1 cellular context compared by ENCODE assay signal in the genomic region with DNA sequence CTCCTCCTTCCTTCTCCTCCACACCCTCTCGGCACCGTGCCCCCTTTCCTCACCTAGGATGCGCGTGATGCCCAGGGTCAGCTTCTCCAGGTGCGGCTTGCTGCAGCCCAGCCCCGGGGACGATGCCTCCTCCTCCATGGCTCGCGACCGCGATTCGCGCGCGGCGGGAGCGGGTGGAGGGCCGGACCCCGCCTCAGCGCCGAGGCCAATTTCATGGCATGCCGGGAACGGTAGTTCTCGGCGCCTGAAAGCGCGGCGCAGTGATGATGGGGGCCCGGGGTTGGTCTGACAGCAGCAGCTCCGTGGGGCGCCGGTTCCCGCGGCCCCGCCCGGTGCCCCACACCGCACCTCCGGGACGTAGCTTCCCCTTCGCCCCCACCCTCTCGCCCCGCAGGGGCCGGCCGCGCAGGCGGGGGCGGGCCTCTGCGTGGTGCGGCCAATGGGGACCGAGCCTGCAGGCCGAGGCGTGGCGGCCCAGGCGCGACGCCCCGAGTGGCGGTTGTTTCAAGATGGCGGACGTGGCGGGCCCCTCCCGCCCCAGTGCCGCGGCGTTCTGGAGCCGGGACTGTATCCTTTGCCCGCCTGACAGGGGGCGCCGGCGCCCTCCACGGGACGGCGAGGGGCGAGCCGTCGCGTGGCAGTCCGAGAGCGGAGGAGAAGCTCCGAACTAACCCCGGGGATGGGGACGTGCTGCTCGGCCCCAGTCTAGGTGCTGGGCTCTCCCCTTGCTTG.
A peak's percentile ranks its signal among the peaks of the same experiment; 100 is the strongest.
TF ChIP-seq lines count a peak whose summit lies in the region.

A gene (plus strand): TSS at position 498 of the 732 bp plus-strand sequence. CDS start 12 bp downstream, at position 510.
A gene with protein sequence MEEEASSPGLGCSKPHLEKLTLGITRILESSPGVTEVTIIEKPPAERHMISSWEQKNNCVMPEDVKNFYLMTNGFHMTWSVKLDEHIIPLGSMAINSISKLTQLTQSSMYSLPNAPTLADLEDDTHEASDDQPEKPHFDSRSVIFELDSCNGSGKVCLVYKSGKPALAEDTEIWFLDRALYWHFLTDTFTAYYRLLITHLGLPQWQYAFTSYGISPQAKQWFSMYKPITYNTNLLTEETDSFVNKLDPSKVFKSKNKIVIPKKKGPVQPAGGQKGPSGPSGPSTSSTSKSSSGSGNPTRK (minus strand): TSS at position 373 of the 732 bp plus-strand sequence. CDS start 235 bp downstream, at position 138.

TF ChIP-seq in HepG2, 621 proteins besides CTCF, POLR2A, EP300 and RAD21 (continued from another document and continues in another):
- TF ChIP-seq, protein P1, sequence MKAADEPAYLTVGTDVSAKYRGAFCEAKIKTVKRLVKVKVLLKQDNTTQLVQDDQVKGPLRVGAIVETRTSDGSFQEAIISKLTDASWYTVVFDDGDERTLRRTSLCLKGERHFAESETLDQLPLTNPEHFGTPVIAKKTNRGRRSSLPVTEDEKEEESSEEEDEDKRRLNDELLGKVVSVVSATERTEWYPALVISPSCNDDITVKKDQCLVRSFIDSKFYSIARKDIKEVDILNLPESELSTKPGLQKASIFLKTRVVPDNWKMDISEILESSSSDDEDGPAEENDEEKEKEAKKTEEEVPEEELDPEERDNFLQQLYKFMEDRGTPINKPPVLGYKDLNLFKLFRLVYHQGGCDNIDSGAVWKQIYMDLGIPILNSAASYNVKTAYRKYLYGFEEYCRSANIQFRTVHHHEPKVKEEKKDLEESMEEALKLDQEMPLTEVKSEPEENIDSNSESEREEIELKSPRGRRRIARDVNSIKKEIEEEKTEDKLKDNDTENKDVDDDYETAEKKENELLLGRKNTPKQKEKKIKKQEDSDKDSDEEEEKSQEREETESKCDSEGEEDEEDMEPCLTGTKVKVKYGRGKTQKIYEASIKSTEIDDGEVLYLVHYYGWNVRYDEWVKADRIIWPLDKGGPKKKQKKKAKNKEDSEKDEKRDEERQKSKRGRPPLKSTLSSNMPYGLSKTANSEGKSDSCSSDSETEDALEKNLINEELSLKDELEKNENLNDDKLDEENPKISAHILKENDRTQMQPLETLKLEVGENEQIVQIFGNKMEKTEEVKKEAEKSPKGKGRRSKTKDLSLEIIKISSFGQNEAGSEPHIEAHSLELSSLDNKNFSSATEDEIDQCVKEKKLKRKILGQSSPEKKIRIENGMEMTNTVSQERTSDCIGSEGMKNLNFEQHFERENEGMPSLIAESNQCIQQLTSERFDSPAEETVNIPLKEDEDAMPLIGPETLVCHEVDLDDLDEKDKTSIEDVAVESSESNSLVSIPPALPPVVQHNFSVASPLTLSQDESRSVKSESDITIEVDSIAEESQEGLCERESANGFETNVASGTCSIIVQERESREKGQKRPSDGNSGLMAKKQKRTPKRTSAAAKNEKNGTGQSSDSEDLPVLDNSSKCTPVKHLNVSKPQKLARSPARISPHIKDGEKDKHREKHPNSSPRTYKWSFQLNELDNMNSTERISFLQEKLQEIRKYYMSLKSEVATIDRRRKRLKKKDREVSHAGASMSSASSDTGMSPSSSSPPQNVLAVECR (CRISPR knock-in tag; IDR thresholded peaks at IDR 0.05; ENCODE audit: borderline replicate concordance): peak; percentile 93
- TF ChIP-seq ZNF605 (CRISPR knock-in tag; IDR thresholded peaks at IDR 0.05) (0 out of 2 replicates have a peak, but pooled peaks have one; percentile 53), ZNF749 (CRISPR knock-in tag; IDR thresholded peaks at IDR 0.05; ENCODE audit: borderline replicate concordance) (0 out of 2 replicates have a peak, but pooled peaks have one; percentile 72), ZKSCAN8 (CRISPR knock-in tag; IDR thresholded peaks at IDR 0.05; ENCODE audit: borderline replicate concordance) (no peak; the same call in 1 of the 2 replicates), TOE1 (CRISPR knock-in tag; IDR thresholded peaks at IDR 0.05) (peak; percentile 66; the same call in 1 of the 2 replicates), HMGA1 (CRISPR knock-in tag; conservative IDR thresholded peaks at IDR 0.05) (no peak), NFE2L2 (IDR thresholded peaks at IDR 0.05; ENCODE audit: low read length) (no peak), DNMT1 (CRISPR knock-in tag; IDR thresholded peaks at IDR 0.05) (peak; percentile 92)
- TF ChIP-seq, protein P2, sequence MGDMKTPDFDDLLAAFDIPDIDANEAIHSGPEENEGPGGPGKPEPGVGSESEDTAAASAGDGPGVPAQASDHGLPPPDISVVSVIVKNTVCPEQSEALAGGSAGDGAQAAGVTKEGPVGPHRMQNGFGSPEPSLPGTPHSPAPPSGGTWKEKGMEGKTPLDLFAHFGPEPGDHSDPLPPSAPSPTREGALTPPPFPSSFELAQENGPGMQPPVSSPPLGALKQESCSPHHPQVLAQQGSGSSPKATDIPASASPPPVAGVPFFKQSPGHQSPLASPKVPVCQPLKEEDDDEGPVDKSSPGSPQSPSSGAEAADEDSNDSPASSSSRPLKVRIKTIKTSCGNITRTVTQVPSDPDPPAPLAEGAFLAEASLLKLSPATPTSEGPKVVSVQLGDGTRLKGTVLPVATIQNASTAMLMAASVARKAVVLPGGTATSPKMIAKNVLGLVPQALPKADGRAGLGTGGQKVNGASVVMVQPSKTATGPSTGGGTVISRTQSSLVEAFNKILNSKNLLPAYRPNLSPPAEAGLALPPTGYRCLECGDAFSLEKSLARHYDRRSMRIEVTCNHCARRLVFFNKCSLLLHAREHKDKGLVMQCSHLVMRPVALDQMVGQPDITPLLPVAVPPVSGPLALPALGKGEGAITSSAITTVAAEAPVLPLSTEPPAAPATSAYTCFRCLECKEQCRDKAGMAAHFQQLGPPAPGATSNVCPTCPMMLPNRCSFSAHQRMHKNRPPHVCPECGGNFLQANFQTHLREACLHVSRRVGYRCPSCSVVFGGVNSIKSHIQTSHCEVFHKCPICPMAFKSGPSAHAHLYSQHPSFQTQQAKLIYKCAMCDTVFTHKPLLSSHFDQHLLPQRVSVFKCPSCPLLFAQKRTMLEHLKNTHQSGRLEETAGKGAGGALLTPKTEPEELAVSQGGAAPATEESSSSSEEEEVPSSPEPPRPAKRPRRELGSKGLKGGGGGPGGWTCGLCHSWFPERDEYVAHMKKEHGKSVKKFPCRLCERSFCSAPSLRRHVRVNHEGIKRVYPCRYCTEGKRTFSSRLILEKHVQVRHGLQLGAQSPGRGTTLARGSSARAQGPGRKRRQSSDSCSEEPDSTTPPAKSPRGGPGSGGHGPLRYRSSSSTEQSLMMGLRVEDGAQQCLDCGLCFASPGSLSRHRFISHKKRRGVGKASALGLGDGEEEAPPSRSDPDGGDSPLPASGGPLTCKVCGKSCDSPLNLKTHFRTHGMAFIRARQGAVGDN (CRISPR knock-in tag; IDR thresholded peaks at IDR 0.05): peak; percentile 93
- TF ChIP-seq, protein P3, sequence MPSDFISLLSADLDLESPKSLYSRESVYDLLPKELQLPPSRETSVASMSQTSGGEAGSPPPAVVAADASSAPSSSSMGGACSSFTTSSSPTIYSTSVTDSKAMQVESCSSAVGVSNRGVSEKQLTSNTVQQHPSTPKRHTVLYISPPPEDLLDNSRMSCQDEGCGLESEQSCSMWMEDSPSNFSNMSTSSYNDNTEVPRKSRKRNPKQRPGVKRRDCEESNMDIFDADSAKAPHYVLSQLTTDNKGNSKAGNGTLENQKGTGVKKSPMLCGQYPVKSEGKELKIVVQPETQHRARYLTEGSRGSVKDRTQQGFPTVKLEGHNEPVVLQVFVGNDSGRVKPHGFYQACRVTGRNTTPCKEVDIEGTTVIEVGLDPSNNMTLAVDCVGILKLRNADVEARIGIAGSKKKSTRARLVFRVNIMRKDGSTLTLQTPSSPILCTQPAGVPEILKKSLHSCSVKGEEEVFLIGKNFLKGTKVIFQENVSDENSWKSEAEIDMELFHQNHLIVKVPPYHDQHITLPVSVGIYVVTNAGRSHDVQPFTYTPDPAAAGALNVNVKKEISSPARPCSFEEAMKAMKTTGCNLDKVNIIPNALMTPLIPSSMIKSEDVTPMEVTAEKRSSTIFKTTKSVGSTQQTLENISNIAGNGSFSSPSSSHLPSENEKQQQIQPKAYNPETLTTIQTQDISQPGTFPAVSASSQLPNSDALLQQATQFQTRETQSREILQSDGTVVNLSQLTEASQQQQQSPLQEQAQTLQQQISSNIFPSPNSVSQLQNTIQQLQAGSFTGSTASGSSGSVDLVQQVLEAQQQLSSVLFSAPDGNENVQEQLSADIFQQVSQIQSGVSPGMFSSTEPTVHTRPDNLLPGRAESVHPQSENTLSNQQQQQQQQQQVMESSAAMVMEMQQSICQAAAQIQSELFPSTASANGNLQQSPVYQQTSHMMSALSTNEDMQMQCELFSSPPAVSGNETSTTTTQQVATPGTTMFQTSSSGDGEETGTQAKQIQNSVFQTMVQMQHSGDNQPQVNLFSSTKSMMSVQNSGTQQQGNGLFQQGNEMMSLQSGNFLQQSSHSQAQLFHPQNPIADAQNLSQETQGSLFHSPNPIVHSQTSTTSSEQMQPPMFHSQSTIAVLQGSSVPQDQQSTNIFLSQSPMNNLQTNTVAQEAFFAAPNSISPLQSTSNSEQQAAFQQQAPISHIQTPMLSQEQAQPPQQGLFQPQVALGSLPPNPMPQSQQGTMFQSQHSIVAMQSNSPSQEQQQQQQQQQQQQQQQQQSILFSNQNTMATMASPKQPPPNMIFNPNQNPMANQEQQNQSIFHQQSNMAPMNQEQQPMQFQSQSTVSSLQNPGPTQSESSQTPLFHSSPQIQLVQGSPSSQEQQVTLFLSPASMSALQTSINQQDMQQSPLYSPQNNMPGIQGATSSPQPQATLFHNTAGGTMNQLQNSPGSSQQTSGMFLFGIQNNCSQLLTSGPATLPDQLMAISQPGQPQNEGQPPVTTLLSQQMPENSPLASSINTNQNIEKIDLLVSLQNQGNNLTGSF (CRISPR knock-in tag; IDR thresholded peaks at IDR 0.05): no peak
- TF ChIP-seq, protein P4, sequence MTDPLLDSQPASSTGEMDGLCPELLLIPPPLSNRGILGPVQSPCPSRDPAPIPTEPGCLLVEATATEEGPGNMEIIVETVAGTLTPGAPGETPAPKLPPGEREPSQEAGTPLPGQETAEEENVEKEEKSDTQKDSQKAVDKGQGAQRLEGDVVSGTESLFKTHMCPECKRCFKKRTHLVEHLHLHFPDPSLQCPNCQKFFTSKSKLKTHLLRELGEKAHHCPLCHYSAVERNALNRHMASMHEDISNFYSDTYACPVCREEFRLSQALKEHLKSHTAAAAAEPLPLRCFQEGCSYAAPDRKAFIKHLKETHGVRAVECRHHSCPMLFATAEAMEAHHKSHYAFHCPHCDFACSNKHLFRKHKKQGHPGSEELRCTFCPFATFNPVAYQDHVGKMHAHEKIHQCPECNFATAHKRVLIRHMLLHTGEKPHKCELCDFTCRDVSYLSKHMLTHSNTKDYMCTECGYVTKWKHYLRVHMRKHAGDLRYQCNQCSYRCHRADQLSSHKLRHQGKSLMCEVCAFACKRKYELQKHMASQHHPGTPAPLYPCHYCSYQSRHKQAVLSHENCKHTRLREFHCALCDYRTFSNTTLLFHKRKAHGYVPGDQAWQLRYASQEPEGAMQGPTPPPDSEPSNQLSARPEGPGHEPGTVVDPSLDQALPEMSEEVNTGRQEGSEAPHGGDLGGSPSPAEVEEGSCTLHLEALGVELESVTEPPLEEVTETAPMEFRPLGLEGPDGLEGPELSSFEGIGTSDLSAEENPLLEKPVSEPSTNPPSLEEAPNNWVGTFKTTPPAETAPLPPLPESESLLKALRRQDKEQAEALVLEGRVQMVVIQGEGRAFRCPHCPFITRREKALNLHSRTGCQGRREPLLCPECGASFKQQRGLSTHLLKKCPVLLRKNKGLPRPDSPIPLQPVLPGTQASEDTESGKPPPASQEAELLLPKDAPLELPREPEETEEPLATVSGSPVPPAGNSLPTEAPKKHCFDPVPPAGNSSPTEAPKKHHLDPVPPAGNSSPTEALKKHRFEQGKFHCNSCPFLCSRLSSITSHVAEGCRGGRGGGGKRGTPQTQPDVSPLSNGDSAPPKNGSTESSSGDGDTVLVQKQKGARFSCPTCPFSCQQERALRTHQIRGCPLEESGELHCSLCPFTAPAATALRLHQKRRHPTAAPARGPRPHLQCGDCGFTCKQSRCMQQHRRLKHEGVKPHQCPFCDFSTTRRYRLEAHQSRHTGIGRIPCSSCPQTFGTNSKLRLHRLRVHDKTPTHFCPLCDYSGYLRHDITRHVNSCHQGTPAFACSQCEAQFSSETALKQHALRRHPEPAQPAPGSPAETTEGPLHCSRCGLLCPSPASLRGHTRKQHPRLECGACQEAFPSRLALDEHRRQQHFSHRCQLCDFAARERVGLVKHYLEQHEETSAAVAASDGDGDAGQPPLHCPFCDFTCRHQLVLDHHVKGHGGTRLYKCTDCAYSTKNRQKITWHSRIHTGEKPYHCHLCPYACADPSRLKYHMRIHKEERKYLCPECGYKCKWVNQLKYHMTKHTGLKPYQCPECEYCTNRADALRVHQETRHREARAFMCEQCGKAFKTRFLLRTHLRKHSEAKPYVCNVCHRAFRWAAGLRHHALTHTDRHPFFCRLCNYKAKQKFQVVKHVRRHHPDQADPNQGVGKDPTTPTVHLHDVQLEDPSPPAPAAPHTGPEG (CRISPR knock-in tag; IDR thresholded peaks at IDR 0.05): no peak; the same call in 1 of the 2 replicates
- TF ChIP-seq, protein P5, sequence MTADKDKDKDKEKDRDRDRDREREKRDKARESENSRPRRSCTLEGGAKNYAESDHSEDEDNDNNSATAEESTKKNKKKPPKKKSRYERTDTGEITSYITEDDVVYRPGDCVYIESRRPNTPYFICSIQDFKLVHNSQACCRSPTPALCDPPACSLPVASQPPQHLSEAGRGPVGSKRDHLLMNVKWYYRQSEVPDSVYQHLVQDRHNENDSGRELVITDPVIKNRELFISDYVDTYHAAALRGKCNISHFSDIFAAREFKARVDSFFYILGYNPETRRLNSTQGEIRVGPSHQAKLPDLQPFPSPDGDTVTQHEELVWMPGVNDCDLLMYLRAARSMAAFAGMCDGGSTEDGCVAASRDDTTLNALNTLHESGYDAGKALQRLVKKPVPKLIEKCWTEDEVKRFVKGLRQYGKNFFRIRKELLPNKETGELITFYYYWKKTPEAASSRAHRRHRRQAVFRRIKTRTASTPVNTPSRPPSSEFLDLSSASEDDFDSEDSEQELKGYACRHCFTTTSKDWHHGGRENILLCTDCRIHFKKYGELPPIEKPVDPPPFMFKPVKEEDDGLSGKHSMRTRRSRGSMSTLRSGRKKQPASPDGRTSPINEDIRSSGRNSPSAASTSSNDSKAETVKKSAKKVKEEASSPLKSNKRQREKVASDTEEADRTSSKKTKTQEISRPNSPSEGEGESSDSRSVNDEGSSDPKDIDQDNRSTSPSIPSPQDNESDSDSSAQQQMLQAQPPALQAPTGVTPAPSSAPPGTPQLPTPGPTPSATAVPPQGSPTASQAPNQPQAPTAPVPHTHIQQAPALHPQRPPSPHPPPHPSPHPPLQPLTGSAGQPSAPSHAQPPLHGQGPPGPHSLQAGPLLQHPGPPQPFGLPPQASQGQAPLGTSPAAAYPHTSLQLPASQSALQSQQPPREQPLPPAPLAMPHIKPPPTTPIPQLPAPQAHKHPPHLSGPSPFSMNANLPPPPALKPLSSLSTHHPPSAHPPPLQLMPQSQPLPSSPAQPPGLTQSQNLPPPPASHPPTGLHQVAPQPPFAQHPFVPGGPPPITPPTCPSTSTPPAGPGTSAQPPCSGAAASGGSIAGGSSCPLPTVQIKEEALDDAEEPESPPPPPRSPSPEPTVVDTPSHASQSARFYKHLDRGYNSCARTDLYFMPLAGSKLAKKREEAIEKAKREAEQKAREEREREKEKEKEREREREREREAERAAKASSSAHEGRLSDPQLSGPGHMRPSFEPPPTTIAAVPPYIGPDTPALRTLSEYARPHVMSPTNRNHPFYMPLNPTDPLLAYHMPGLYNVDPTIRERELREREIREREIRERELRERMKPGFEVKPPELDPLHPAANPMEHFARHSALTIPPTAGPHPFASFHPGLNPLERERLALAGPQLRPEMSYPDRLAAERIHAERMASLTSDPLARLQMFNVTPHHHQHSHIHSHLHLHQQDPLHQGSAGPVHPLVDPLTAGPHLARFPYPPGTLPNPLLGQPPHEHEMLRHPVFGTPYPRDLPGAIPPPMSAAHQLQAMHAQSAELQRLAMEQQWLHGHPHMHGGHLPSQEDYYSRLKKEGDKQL (CRISPR knock-in tag; IDR thresholded peaks at IDR 0.05; ENCODE audit: low read depth): no peak
